In the genomic region with DNA sequence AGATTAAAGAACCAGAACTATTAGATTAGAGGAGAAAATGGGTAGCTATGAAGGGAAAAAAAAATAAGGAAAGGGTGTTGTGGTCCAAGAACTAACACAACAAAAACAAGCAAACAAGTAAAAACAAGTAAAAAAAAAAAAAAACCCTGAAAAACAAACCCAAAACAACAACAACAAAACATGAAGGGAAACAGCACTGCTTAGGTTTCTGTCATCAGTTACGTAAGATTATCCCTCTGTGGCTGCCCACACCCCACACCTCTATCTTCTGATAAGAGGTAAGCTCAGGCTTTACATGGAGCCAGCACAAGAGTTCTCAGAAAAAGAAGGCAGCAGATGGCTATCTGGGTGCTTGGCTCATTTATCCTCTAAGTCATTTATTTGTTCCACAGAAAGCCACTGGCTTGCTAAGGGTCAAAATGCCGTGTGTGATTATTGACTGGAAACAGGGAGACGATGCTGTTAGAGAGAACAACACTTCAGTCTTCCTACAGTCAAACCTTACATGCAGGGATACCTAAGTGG, we compare ENCODE assay signal across 2 cellular contexts.
A peak's percentile ranks its signal among the peaks of the same experiment; 100 is the strongest.
TF ChIP-seq lines count a peak whose summit lies in the region.

No MANE protein-coding gene starts in this region.

TF ChIP-seq in SK-N-SH, 30 proteins besides CTCF, POLR2A, EP300 and RAD21:
- TF ChIP-seq FOSL2 (IDR thresholded peaks at IDR 0.05; ENCODE audit: borderline replicate concordance, low read depth): no peak
- TF ChIP-seq, protein P1, sequence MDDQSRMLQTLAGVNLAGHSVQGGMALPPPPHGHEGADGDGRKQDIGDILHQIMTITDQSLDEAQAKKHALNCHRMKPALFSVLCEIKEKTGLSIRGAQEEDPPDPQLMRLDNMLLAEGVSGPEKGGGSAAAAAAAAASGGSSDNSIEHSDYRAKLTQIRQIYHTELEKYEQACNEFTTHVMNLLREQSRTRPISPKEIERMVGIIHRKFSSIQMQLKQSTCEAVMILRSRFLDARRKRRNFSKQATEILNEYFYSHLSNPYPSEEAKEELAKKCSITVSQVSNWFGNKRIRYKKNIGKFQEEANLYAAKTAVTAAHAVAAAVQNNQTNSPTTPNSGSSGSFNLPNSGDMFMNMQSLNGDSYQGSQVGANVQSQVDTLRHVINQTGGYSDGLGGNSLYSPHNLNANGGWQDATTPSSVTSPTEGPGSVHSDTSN (IDR thresholded peaks at IDR 0.05): no peak
- TF ChIP-seq RFX5 (IDR thresholded peaks at IDR 0.05; ENCODE audit: low read length): no peak
- TF ChIP-seq NFIC (IDR thresholded peaks at IDR 0.05; ENCODE audit: borderline replicate concordance): no peak
- TF ChIP-seq MEF2A (IDR thresholded peaks at IDR 0.05; ENCODE audit: borderline replicate concordance, low read depth): no peak
- TF ChIP-seq GABPA (IDR thresholded peaks at IDR 0.05; ENCODE audit: low read depth): no peak
- TF ChIP-seq, protein P2, sequence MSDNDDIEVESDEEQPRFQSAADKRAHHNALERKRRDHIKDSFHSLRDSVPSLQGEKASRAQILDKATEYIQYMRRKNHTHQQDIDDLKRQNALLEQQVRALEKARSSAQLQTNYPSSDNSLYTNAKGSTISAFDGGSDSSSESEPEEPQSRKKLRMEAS (IDR thresholded peaks at IDR 0.05; ENCODE audit: low read depth): no peak
- TF ChIP-seq GATA2 (CRISPR knock-in tag; IDR thresholded peaks at IDR 0.05): peak; percentile 48

TF ChIP-seq in K562, 482 proteins besides CTCF, POLR2A, EP300 and RAD21 (continues in another document):
- peak; percentile 86 for TF ChIP-seq CREM (IDR thresholded peaks at IDR 0.05; ENCODE audit: low read depth)
- TF ChIP-seq, protein P3, sequence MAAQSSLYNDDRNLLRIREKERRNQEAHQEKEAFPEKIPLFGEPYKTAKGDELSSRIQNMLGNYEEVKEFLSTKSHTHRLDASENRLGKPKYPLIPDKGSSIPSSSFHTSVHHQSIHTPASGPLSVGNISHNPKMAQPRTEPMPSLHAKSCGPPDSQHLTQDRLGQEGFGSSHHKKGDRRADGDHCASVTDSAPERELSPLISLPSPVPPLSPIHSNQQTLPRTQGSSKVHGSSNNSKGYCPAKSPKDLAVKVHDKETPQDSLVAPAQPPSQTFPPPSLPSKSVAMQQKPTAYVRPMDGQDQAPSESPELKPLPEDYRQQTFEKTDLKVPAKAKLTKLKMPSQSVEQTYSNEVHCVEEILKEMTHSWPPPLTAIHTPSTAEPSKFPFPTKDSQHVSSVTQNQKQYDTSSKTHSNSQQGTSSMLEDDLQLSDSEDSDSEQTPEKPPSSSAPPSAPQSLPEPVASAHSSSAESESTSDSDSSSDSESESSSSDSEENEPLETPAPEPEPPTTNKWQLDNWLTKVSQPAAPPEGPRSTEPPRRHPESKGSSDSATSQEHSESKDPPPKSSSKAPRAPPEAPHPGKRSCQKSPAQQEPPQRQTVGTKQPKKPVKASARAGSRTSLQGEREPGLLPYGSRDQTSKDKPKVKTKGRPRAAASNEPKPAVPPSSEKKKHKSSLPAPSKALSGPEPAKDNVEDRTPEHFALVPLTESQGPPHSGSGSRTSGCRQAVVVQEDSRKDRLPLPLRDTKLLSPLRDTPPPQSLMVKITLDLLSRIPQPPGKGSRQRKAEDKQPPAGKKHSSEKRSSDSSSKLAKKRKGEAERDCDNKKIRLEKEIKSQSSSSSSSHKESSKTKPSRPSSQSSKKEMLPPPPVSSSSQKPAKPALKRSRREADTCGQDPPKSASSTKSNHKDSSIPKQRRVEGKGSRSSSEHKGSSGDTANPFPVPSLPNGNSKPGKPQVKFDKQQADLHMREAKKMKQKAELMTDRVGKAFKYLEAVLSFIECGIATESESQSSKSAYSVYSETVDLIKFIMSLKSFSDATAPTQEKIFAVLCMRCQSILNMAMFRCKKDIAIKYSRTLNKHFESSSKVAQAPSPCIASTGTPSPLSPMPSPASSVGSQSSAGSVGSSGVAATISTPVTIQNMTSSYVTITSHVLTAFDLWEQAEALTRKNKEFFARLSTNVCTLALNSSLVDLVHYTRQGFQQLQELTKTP (IDR thresholded peaks at IDR 0.05; ENCODE audit: low read depth in 1 of 2, partially characterized antibody in 2 of 2): peak; percentile 70 to 87
- peak; percentile 24; the same call in 1 of the 2 replicates for TF ChIP-seq MAFK (IDR thresholded peaks at IDR 0.05; ENCODE audit: low read length)
- no peak for TF ChIP-seq ATF1 (CRISPR knock-in tag; IDR thresholded peaks at IDR 0.05)
- peak; percentile 86 for TF ChIP-seq ATF1 (tag; IDR thresholded peaks at IDR 0.05)
- TF ChIP-seq, protein P4, sequence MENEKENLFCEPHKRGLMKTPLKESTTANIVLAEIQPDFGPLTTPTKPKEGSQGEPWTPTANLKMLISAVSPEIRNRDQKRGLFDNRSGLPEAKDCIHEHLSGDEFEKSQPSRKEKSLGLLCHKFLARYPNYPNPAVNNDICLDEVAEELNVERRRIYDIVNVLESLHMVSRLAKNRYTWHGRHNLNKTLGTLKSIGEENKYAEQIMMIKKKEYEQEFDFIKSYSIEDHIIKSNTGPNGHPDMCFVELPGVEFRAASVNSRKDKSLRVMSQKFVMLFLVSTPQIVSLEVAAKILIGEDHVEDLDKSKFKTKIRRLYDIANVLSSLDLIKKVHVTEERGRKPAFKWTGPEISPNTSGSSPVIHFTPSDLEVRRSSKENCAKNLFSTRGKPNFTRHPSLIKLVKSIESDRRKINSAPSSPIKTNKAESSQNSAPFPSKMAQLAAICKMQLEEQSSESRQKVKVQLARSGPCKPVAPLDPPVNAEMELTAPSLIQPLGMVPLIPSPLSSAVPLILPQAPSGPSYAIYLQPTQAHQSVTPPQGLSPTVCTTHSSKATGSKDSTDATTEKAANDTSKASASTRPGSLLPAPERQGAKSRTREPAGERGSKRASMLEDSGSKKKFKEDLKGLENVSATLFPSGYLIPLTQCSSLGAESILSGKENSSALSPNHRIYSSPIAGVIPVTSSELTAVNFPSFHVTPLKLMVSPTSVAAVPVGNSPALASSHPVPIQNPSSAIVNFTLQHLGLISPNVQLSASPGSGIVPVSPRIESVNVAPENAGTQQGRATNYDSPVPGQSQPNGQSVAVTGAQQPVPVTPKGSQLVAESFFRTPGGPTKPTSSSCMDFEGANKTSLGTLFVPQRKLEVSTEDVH (IDR thresholded peaks at IDR 0.05; ENCODE audit: low read depth, partially characterized antibody): peak; percentile 77
- TF ChIP-seq TCF3 (CRISPR knock-in tag; IDR thresholded peaks at IDR 0.05): peak; percentile 90
- no peak for TF ChIP-seq BDP1 (IDR thresholded peaks at IDR 0.05; ENCODE audit: insufficient read depth, insufficient read length)
- 0 out of 4 replicates have a peak, but pooled peaks of 1 of the 2 experiments have one; percentile 38 for TF ChIP-seq TEAD1 (CRISPR knock-in tag; IDR thresholded peaks at IDR 0.05)
- TF ChIP-seq NFE2 (IDR thresholded peaks at IDR 0.05; ENCODE audit: low read depth): 0 out of 2 replicates have a peak, but pooled peaks have one; percentile 17
- TF ChIP-seq STAT5A (IDR thresholded peaks at IDR 0.05; ENCODE audit: borderline replicate concordance, low read length): peak; percentile 99
- TF ChIP-seq, protein P5, sequence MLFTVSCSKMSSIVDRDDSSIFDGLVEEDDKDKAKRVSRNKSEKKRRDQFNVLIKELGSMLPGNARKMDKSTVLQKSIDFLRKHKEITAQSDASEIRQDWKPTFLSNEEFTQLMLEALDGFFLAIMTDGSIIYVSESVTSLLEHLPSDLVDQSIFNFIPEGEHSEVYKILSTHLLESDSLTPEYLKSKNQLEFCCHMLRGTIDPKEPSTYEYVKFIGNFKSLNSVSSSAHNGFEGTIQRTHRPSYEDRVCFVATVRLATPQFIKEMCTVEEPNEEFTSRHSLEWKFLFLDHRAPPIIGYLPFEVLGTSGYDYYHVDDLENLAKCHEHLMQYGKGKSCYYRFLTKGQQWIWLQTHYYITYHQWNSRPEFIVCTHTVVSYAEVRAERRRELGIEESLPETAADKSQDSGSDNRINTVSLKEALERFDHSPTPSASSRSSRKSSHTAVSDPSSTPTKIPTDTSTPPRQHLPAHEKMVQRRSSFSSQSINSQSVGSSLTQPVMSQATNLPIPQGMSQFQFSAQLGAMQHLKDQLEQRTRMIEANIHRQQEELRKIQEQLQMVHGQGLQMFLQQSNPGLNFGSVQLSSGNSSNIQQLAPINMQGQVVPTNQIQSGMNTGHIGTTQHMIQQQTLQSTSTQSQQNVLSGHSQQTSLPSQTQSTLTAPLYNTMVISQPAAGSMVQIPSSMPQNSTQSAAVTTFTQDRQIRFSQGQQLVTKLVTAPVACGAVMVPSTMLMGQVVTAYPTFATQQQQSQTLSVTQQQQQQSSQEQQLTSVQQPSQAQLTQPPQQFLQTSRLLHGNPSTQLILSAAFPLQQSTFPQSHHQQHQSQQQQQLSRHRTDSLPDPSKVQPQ (CRISPR knock-in tag; IDR thresholded peaks at IDR 0.05; ENCODE audit: borderline replicate concordance): no peak
- peak; percentile 51 for TF ChIP-seq BRD9 (IDR thresholded peaks at IDR 0.05; ENCODE audit: low read depth, partially characterized antibody)
- 0 out of 2 replicates have a peak, but pooled peaks have one; percentile 58 for TF ChIP-seq FOXJ2 (tag; IDR thresholded peaks at IDR 0.05)
- 0 out of 2 replicates have a peak, but pooled peaks have one; percentile 12 for TF ChIP-seq RAD51 (IDR thresholded peaks at IDR 0.05; ENCODE audit: borderline replicate concordance, low read depth)
- no peak for TF ChIP-seq GTF2F1 (IDR thresholded peaks at IDR 0.05; ENCODE audit: low read depth, low read length)
- peak; percentile 70; the same call in 1 of the 2 replicates for TF ChIP-seq JUN (IDR thresholded peaks at IDR 0.05; ENCODE audit: borderline replicate concordance, low read depth, low read length)
- no peak for TF ChIP-seq JUN (CRISPR knock-in tag; IDR thresholded peaks at IDR 0.05; ENCODE audit: borderline replicate concordance)
- TF ChIP-seq ZNF584 (CRISPR knock-in tag; IDR thresholded peaks at IDR 0.05; ENCODE audit: low read depth): no peak
- TF ChIP-seq, protein P6, sequence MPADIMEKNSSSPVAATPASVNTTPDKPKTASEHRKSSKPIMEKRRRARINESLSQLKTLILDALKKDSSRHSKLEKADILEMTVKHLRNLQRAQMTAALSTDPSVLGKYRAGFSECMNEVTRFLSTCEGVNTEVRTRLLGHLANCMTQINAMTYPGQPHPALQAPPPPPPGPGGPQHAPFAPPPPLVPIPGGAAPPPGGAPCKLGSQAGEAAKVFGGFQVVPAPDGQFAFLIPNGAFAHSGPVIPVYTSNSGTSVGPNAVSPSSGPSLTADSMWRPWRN (IDR thresholded peaks at IDR 0.05; ENCODE audit: low read depth): peak; percentile 96
- TF ChIP-seq RBM39 (optimal IDR thresholded peaks at IDR 0.05; ENCODE audit: low read depth, low read length): no peak
- TF ChIP-seq KHSRP (IDR thresholded peaks at IDR 0.05): peak; percentile 58
- TF ChIP-seq, protein P7, sequence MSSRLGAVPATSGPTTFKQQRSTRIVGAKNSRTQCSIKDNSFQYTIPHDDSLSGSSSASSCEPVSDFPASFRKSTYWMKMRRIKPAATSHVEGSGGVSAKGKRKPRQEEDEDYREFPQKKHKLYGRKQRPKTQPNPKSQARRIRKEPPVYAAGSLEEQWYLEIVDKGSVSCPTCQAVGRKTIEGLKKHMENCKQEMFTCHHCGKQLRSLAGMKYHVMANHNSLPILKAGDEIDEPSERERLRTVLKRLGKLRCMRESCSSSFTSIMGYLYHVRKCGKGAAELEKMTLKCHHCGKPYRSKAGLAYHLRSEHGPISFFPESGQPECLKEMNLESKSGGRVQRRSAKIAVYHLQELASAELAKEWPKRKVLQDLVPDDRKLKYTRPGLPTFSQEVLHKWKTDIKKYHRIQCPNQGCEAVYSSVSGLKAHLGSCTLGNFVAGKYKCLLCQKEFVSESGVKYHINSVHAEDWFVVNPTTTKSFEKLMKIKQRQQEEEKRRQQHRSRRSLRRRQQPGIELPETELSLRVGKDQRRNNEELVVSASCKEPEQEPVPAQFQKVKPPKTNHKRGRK (tag; IDR thresholded peaks at IDR 0.05): peak; percentile 55; the same call in 1 of the 2 replicates
- TF ChIP-seq HLTF (IDR thresholded peaks at IDR 0.05): peak; percentile 98
- TF ChIP-seq MYC (IDR thresholded peaks at IDR 0.05; ENCODE audit: low read depth, low read length): peak; percentile 76
- no peak for TF ChIP-seq MYC (CRISPR knock-in tag; IDR thresholded peaks at IDR 0.05; ENCODE audit: borderline replicate concordance, low read depth)
- peak; percentile 66; the same call in 1 of the 2 replicates for TF ChIP-seq ZNF134 (CRISPR knock-in tag; conservative IDR thresholded peaks at IDR 0.05)
- TF ChIP-seq CTBP1 (IDR thresholded peaks at IDR 0.05; ENCODE audit: borderline replicate concordance): peak; percentile 98
- TF ChIP-seq NBN (IDR thresholded peaks at IDR 0.05; ENCODE audit: low read depth): peak; percentile 97
- peak; percentile 83; the same call in 1 of the 2 replicates for TF ChIP-seq PML (IDR thresholded peaks at IDR 0.05; ENCODE audit: low read length)
- TF ChIP-seq KLF16 (IDR thresholded peaks at IDR 0.05): peak; percentile 78
- no peak for TF ChIP-seq ZSCAN32 (CRISPR knock-in tag; IDR thresholded peaks at IDR 0.05)
- TF ChIP-seq, protein P8, sequence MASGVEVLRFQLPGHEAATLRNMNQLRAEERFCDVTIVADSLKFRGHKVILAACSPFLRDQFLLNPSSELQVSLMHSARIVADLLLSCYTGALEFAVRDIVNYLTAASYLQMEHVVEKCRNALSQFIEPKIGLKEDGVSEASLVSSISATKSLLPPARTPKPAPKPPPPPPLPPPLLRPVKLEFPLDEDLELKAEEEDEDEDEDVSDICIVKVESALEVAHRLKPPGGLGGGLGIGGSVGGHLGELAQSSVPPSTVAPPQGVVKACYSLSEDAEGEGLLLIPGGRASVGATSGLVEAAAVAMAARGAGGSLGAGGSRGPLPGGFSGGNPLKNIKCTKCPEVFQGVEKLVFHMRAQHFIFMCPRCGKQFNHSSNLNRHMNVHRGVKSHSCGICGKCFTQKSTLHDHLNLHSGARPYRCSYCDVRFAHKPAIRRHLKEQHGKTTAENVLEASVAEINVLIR (CRISPR knock-in tag; IDR thresholded peaks at IDR 0.05): peak; percentile 61; the same call in 1 of the 2 replicates
- peak; percentile 67 for TF ChIP-seq PHB2 (IDR thresholded peaks at IDR 0.05; ENCODE audit: low read depth)
- TF ChIP-seq, protein P9, sequence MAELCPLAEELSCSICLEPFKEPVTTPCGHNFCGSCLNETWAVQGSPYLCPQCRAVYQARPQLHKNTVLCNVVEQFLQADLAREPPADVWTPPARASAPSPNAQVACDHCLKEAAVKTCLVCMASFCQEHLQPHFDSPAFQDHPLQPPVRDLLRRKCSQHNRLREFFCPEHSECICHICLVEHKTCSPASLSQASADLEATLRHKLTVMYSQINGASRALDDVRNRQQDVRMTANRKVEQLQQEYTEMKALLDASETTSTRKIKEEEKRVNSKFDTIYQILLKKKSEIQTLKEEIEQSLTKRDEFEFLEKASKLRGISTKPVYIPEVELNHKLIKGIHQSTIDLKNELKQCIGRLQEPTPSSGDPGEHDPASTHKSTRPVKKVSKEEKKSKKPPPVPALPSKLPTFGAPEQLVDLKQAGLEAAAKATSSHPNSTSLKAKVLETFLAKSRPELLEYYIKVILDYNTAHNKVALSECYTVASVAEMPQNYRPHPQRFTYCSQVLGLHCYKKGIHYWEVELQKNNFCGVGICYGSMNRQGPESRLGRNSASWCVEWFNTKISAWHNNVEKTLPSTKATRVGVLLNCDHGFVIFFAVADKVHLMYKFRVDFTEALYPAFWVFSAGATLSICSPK (IDR thresholded peaks at IDR 0.05; ENCODE audit: borderline replicate concordance): peak; percentile 69; the same call in 1 of the 2 replicates
- peak; percentile 82 for TF ChIP-seq SMAD4 (CRISPR knock-in tag; conservative IDR thresholded peaks at IDR 0.05)
- no peak for TF ChIP-seq CBX8 (IDR thresholded peaks at IDR 0.05; ENCODE audit: borderline replicate concordance, extremely low read depth, low read depth, low read length, poor library complexity, severe bottlenecking)
- TF ChIP-seq ILK (tag; IDR thresholded peaks at IDR 0.05; ENCODE audit: borderline replicate concordance, low read depth): no peak
- peak; percentile 77 to 88 for TF ChIP-seq TRIM24 (IDR thresholded peaks at IDR 0.05)
- TF ChIP-seq FOSL1 (tag; conservative IDR thresholded peaks at IDR 0.05): peak; percentile 72
- peak; percentile 97 for TF ChIP-seq SOX6 (IDR thresholded peaks at IDR 0.05)
- no peak for TF ChIP-seq ZNF695 (CRISPR knock-in tag; IDR thresholded peaks at IDR 0.05)
- no peak for TF ChIP-seq MCM3 (IDR thresholded peaks at IDR 0.05)
- no peak for TF ChIP-seq ZNF77 (CRISPR knock-in tag; IDR thresholded peaks at IDR 0.05)
